In the genomic region with DNA sequence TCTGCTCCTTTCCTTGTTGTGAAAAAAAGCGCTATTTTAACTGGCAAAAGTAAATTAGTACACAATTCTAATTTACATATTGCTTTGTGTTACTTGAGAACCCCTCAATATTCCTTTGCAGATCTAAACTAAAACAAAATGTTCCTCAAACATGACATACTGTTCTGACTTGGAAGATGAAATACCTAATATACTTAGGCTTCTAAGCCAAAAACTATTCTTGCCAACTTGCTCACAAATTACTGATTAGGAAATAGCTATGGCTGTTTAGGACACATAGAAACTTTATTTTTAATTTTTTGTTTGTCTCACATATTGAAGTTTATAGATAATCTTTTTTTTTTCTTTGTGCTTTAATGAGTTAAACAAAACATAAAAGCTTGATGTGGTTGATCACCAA, we compare ENCODE assay signal across 15 cellular contexts.
A peak's percentile ranks its signal among the peaks of the same experiment; 100 is the strongest.
DNase-seq lines count a peak whose midpoint lies in the region; ATAC-seq and TF ChIP-seq lines count a peak whose summit lies in the region.
"Had no signal": no experiment of that assay in that cellular context is flagged by ENCODE, and none has a peak within 500 bp of the region (broad histone marks: within the 10 kb centered on the region; RNA-seq: fewer than 3 reads in every experiment).

No MANE protein-coding gene starts in this region.

- no peak overlapping the region for H3K9ac ChIP-seq in adipocyte (ENCODE audit: low read length)
- H3K9ac ChIP-seq: BLaER1 had no signal

- H3K27me3 ChIP-seq in adipocyte (replicated peaks; ENCODE audit: control insufficient read depth, insufficient read depth, low read length) (no peaks in the 10 kb centered on the region), SJCRH30 (no peaks in the 10 kb centered on the region)
- H3K27me3 ChIP-seq: BLaER1 had no signal

- H3K9me3 ChIP-seq in adipocyte (ENCODE audit: control insufficient read depth, low read length) = no peaks in the 10 kb centered on the region
- no peaks in the 10 kb centered on the region for H3K9me3 ChIP-seq in SJCRH30 (replicated peaks)
- H3K9me3 ChIP-seq: BLaER1 had no signal

- ATAC-seq in natural killer cell = no peak
- ATAC-seq: GM23338 had no signal

- H3K4me3 ChIP-seq in AG10803 (ENCODE audit: low read length) (no peak overlapping the region), adipocyte (ENCODE audit: low read length) (peak overlapping the region; percentile 20), fibroblast of mammary gland (ENCODE audit: control insufficient read depth, low read depth, low read length) (no peak overlapping the region), SJCRH30 (no peak overlapping the region)
- H3K4me3 ChIP-seq: BLaER1, GM23338 had no signal

- peaks cover 12 to 22% of the 10 kb centered on the region in 2 donors for H3K9me3 Mint-ChIP-seq in natural killer cell
- H3K9me3 Mint-ChIP-seq: GM23338 had no signal

- no peak overlapping the region for H3K27ac ChIP-seq in SJCRH30
- H3K27ac ChIP-seq: BLaER1 had no signal

- H3K4me1 ChIP-seq in adipocyte (ENCODE audit: control insufficient read depth, insufficient read depth, low read length) (peaks cover 34% of the 10 kb centered on the region), SJCRH30 (no peaks in the 10 kb centered on the region)
- H3K4me1 ChIP-seq: BLaER1 had no signal

- H3K4me1 Mint-ChIP-seq in natural killer cell = no peaks in the 10 kb centered on the region
- H3K4me1 Mint-ChIP-seq: CD14-positive monocyte; CD4-positive, alpha-beta memory T cell had no signal

- no peaks in the 10 kb centered on the region for H3K27me3 Mint-ChIP-seq in natural killer cell (ENCODE audit: low read depth in 2 of 2)
- H3K27me3 Mint-ChIP-seq: CD4-positive, alpha-beta memory T cell had no signal

- peaks cover 19% of the 10 kb centered on the region for H3K36me3 Mint-ChIP-seq in natural killer cell
- H3K36me3 Mint-ChIP-seq: CD14-positive monocyte; CD4-positive, alpha-beta memory T cell had no signal

- H3K36me3 ChIP-seq in adipocyte (ENCODE audit: control insufficient read depth, insufficient read depth, low read length, severe bottlenecking) (no peaks in the 10 kb centered on the region), SJCRH30 (no peaks in the 10 kb centered on the region)
- H3K36me3 ChIP-seq: BLaER1 had no signal

- DNase-seq in AG10803 (ENCODE audit: low read depth) (peak; percentile 9), adipocyte (ENCODE audit: low read depth) (peak; percentile 56), fibroblast of mammary gland (ENCODE audit: low read depth) (peak; percentile 18), SJCRH30 (no peak), NCI-H1092 (lab: John Stamatoyannopoulos, UW) (no peak), natural killer cell (no peak)
- DNase-seq: ACHN; CD4-positive, alpha-beta memory T cell; DMS79 treated with DMSO at 0.1 percent for 48 hours; GF-D8; HCEC 1CT; IMR-90 had no signal

- intact Hi-C loops in natural killer cell (cut with micrococcal nuclease) = no loop called here

- no peak overlapping the region for H3K27ac Mint-ChIP-seq in natural killer cell
- H3K27ac Mint-ChIP-seq: CD14-positive monocyte; CD4-positive, alpha-beta memory T cell; GM23338 had no signal

- no peak for TF ChIP-seq CTCF in AG10803 (conservative IDR thresholded peaks at IDR 0.05; ENCODE audit: low read length)
- TF ChIP-seq CTCF in fibroblast of mammary gland (conservative IDR thresholded peaks at IDR 0.05; ENCODE audit: control insufficient read depth, insufficient read depth, low read depth, low read length) = no peak
- no peak for TF ChIP-seq CTCF in natural killer cell (IDR thresholded peaks at IDR 0.05)

- no peak overlapping the region for H3K4me3 Mint-ChIP-seq in natural killer cell
- H3K4me3 Mint-ChIP-seq: CD14-positive monocyte; CD4-positive, alpha-beta memory T cell; GM23338 had no signal

Comparison
In these comparisons a context has a peak if more than half of its experiments do, and no peak if none do; other contexts are left out.
1. DNase-seq: peak in AG10803 (single experiment), adipocyte (single experiment) and fibroblast of mammary gland (single experiment); none in SJCRH30 (0 of 2), NCI-H1092 (single experiment) and natural killer cell (single experiment).